ENCODE assay signal across 12 cellular contexts in genomic region chr1:8649027-8649426, GRCh38.
DNase-seq lines count a peak whose midpoint lies in the region; ATAC-seq, FAIRE-seq and TF ChIP-seq lines count a peak whose summit lies in the region.
"Had no signal": no experiment of that assay in that cellular context is flagged by ENCODE, and none has a peak within 500 bp of the region (broad histone marks: within the 10 kb centered on the region; RNA-seq: fewer than 3 reads in every experiment).

No MANE protein-coding gene starts in this region.

- peaks cover 69% of the 10 kb centered on the region for H4K20me1 ChIP-seq in HepG2 (ENCODE audit: insufficient read depth, low read length)

- 93% methylated on average over 1 of the region's 1 CpG for WGBS in HepG2 (ENCODE audit: low lambda C conversion rate)
- 6% methylated on average over 1 of the region's 1 CpG for WGBS in right lobe of liver (ENCODE audit: insufficient coverage, low coverage, low lambda C conversion rate, missing lambda C conversion rate)

- BruUV-seq in HepG2 (replicated peaks; lab: Mats Ljungman, UMichigan), result no TSS peak

- no peak for TF ChIP-seq POLR2A in HepG2 (IDR thresholded peaks at IDR 0.05; ENCODE audit: insufficient read depth in 1 of 2, low read depth in 2 of 2, low read length in 2 of 2)
- no peak for TF ChIP-seq POLR2A in right lobe of liver (IDR thresholded peaks at IDR 0.05)

- peaks cover 60% of the 10 kb centered on the region for H3K4me1 Mint-ChIP-seq in T-helper 2 cell treated with Interferon-gamma antibody and Interleukin-4, amounts not matched to agents 5 μg/mL and 100 μg/mL, for 36 hours (ENCODE audit: low read depth)
- H3K4me1 Mint-ChIP-seq in T-helper 17 cell, result peaks cover 12% of the 10 kb centered on the region
- peaks cover 76% of the 10 kb centered on the region for H3K4me1 Mint-ChIP-seq in activated T-helper 1 cell treated with anti-CD3 and anti-CD28 coated beads, Interleukin-12 subunit alpha, Interleukin-12 subunit beta, Interleukin-2, Interleukin-4 antibody, amounts not matched to agents 30 ng/mL and 10 ng/mL and 1 ng/mL, durations not matched to agents 14 hours and 24 hours and 36 hours (ENCODE audit: low read depth)
- peaks cover 23% of the 10 kb centered on the region for H3K4me1 Mint-ChIP-seq in CD14-positive monocyte

- TF ChIP-seq EP300 in HepG2 (IDR thresholded peaks at IDR 0.05; ENCODE audit: low read depth in 2 of 2, low read length in 2 of 2), result no peak
- TF ChIP-seq EP300 in HepG2 (CRISPR knock-in tag; IDR thresholded peaks at IDR 0.05; ENCODE audit: borderline replicate concordance), result no peak

- H3K27me3 Mint-ChIP-seq in T-helper 2 cell treated with Interferon-gamma antibody and Interleukin-4, amounts not matched to agents 5 μg/mL and 100 μg/mL, for 36 hours (ENCODE audit: low read depth), result no peaks in the 10 kb centered on the region
- H3K27me3 Mint-ChIP-seq in T-helper 17 cell, result no peaks in the 10 kb centered on the region
- no peaks in the 10 kb centered on the region for H3K27me3 Mint-ChIP-seq in activated T-helper 1 cell treated with anti-CD3 and anti-CD28 coated beads, Interleukin-12 subunit alpha, Interleukin-12 subunit beta, Interleukin-2, Interleukin-4 antibody, amounts not matched to agents 30 ng/mL and 10 ng/mL and 1 ng/mL, durations not matched to agents 14 hours and 24 hours and 36 hours (ENCODE audit: insufficient read depth)
- peaks cover 0 to 1% (median 0%) of the 10 kb centered on the region in 3 donors for H3K27me3 Mint-ChIP-seq in CD14-positive monocyte (ENCODE audit: low read depth in 3 of 3)
- H3K27me3 Mint-ChIP-seq: CD4-positive, CD25-positive, alpha-beta regulatory T cell had no signal

- H2AFZ ChIP-seq in HepG2 (ENCODE audit: low read length), result no peak overlapping the region

- H3K27ac Mint-ChIP-seq in T-helper 2 cell treated with Interferon-gamma antibody and Interleukin-4, amounts not matched to agents 5 μg/mL and 100 μg/mL, for 36 hours, result peak overlapping the region; percentile 62
- H3K27ac Mint-ChIP-seq in T-helper 17 cell (no peak overlapping the region), CD14-positive monocyte (no peak overlapping the region)
- H3K27ac Mint-ChIP-seq in activated T-helper 1 cell treated with anti-CD3 and anti-CD28 coated beads, Interleukin-12 subunit alpha, Interleukin-12 subunit beta, Interleukin-2, Interleukin-4 antibody, amounts not matched to agents 30 ng/mL and 10 ng/mL and 1 ng/mL, durations not matched to agents 14 hours and 24 hours and 36 hours, result no peak overlapping the region
- H3K27ac Mint-ChIP-seq: CD4-positive, CD25-positive, alpha-beta regulatory T cell had no signal

- H3K27ac ChIP-seq in HepG2 (ENCODE audit: extremely low read length, insufficient read depth, low read length) (no peak overlapping the region), right lobe of liver (no peak overlapping the region), subcutaneous abdominal adipose tissue (ENCODE audit: low read depth, low read length) (peak overlapping the region; percentile 45)

- H3K4me2 ChIP-seq in HepG2 (ENCODE audit: low read depth, low read length), result no peak overlapping the region

- H3K36me3 Mint-ChIP-seq in T-helper 2 cell treated with Interferon-gamma antibody and Interleukin-4, amounts not matched to agents 5 μg/mL and 100 μg/mL, for 36 hours (ENCODE audit: low read depth), result peaks cover 24% of the 10 kb centered on the region
- no peaks in the 10 kb centered on the region for H3K36me3 Mint-ChIP-seq in T-helper 17 cell (ENCODE audit: low read depth)
- H3K36me3 Mint-ChIP-seq in activated T-helper 1 cell treated with anti-CD3 and anti-CD28 coated beads, Interleukin-12 subunit alpha, Interleukin-12 subunit beta, Interleukin-2, Interleukin-4 antibody, amounts not matched to agents 30 ng/mL and 10 ng/mL and 1 ng/mL, durations not matched to agents 14 hours and 24 hours and 36 hours (ENCODE audit: low read depth), result peaks cover 13% of the 10 kb centered on the region
- H3K36me3 Mint-ChIP-seq in CD14-positive monocyte, result peaks cover 7 to 14% of the 10 kb centered on the region in 2 donors

- no peak overlapping the region for H3K9ac ChIP-seq in HepG2 (ENCODE audit: insufficient read depth, low read depth, low read length)
- H3K9ac ChIP-seq in subcutaneous abdominal adipose tissue (ENCODE audit: low read length in 5 of 5), result no peak overlapping the region

- H3K9me3 Mint-ChIP-seq in T-helper 2 cell treated with Interferon-gamma antibody and Interleukin-4, amounts not matched to agents 5 μg/mL and 100 μg/mL, for 36 hours, result no peaks in the 10 kb centered on the region
- no peaks in the 10 kb centered on the region for H3K9me3 Mint-ChIP-seq in activated T-helper 1 cell treated with anti-CD3 and anti-CD28 coated beads, Interleukin-12 subunit alpha, Interleukin-12 subunit beta, Interleukin-2, Interleukin-4 antibody, amounts not matched to agents 30 ng/mL and 10 ng/mL and 1 ng/mL, durations not matched to agents 14 hours and 24 hours and 36 hours
- H3K9me3 Mint-ChIP-seq in CD14-positive monocyte, result no peaks in the 10 kb centered on the region
- H3K9me3 Mint-ChIP-seq: CD4-positive, CD25-positive, alpha-beta regulatory T cell had no signal

- no peak for TF ChIP-seq RAD21 in HepG2 (CRISPR knock-in tag; IDR thresholded peaks at IDR 0.05)

- intact Hi-C loops in HepG2 (cut with micrococcal nuclease; ENCODE audit: unreplicated experiment), result no loop called here
- intact Hi-C loops in right lobe of liver (cut with DNase I), result no loop called here
- intact Hi-C loops in activated T-helper 1 cell treated with anti-CD3 and anti-CD28 coated beads, Interleukin-12 subunit alpha, Interleukin-12 subunit beta, Interleukin-2, Interleukin-4 antibody, amounts not matched to agents 30 ng/mL and 10 ng/mL and 1 ng/mL, durations not matched to agents 14 hours and 24 hours and 36 hours (cut with micrococcal nuclease), result loop anchor here (1.0 to 5.0 kb wide), 9 partner anchors 17 to 252 kb away; no protein-coding TSS in a partner anchor
- intact Hi-C loops in CD14-positive monocyte (cut with micrococcal nuclease), result no loop called here

- ATAC-seq in HepG2 (no peak), right lobe of liver (no peak), HG03066 (IDR thresholded peaks at IDR 0.05; ENCODE audit: low read depth, unreplicated experiment) (peak; percentile 47), T-helper 17 cell (no peak)
- ATAC-seq: left cardiac atrium had no signal

- TF ChIP-seq CTCF in HepG2 (CRISPR knock-in tag; IDR thresholded peaks at IDR 0.05), result no peak
- TF ChIP-seq CTCF in right lobe of liver (IDR thresholded peaks at IDR 0.05), result no peak
- no peak for TF ChIP-seq CTCF in CD14-positive monocyte (IDR thresholded peaks at IDR 0.05)

- H3K27me3 ChIP-seq in HepG2 (ENCODE audit: control insufficient read depth in 1 of 2, insufficient read depth in 2 of 2, low read length in 2 of 2) (no peaks in the 10 kb centered on the region), right lobe of liver (no peaks in the 10 kb centered on the region), subcutaneous abdominal adipose tissue (ENCODE audit: control insufficient read depth in 5 of 5, insufficient read depth in 4 of 5, low read length in 5 of 5) (no peaks in the 10 kb centered on the region)

- H3K4me1 ChIP-seq in HepG2 (ENCODE audit: insufficient read depth, low read length) (peaks cover 70% of the 10 kb centered on the region), right lobe of liver (peaks cover 0 to 22% (median 11%) of the 10 kb centered on the region in 4 donors), subcutaneous abdominal adipose tissue (ENCODE audit: control insufficient read depth in 5 of 5, insufficient read depth in 5 of 5, low read length in 5 of 5) (peaks cover 0 to 44% (median 8%) of the 10 kb centered on the region in 5 donors)

- in situ Hi-C loops in HepG2 (cut with HindIII; ENCODE audit: extremely low pct_ligation_motif_present, low pct_unique_long_range_greater_than_20kb), result no loop called here

- no peak for FAIRE-seq in HepG2 (lab: Jason Lieb, UNC)
- FAIRE-seq: frontal cortex had no signal

- DNase-seq in HepG2 (ENCODE audit: low spot score) (no peak), right lobe of liver (no peak), T-helper 17 cell (no peak), CD14-positive monocyte (ENCODE audit: low spot score) (no peak)
- no peak for DNase-seq in T-helper 2 cell treated with Interferon-gamma antibody and Interleukin-4, amounts not matched to agents 5 μg/mL and 100 μg/mL, for 36 hours (ENCODE audit: low spot score)
- DNase-seq in activated T-helper 1 cell treated with anti-CD3 and anti-CD28 coated beads, Interleukin-12 subunit alpha, Interleukin-12 subunit beta, Interleukin-2, Interleukin-4 antibody, amounts not matched to agents 30 ng/mL and 10 ng/mL and 1 ng/mL, durations not matched to agents 14 hours and 24 hours and 36 hours (ENCODE audit: low spot score), result no peak
- DNase-seq: left cardiac atrium, SHP77 had no signal

- no peak overlapping the region for H3K4me3 ChIP-seq in HepG2 (replicated peaks in 1 of 3; ENCODE audit: insufficient read depth in 1 of 3, low read depth in 2 of 3, low read length in 3 of 3)
- no peak overlapping the region for H3K4me3 ChIP-seq in right lobe of liver
- no peak overlapping the region for H3K4me3 ChIP-seq in subcutaneous abdominal adipose tissue (ENCODE audit: low read depth in 1 of 5, low read length in 5 of 5)

- peaks cover 94% of the 10 kb centered on the region for H3K79me2 ChIP-seq in HepG2 (ENCODE audit: insufficient read depth, low read length)

- H3K9me3 ChIP-seq in HepG2 (ENCODE audit: low read length) (no peaks in the 10 kb centered on the region), right lobe of liver (no peaks in the 10 kb centered on the region), subcutaneous abdominal adipose tissue (ENCODE audit: control insufficient read depth in 5 of 5, low read length in 5 of 5) (no peaks in the 10 kb centered on the region), T-helper 17 cell (ENCODE audit: control insufficient read depth, low read length, poor library complexity, severe bottlenecking) (no peaks in the 10 kb centered on the region)

- H3K4me3 Mint-ChIP-seq in T-helper 2 cell treated with Interferon-gamma antibody and Interleukin-4, amounts not matched to agents 5 μg/mL and 100 μg/mL, for 36 hours, result peak overlapping the region; percentile 24
- H3K4me3 Mint-ChIP-seq in T-helper 17 cell (no peak overlapping the region), CD14-positive monocyte (no peak overlapping the region)
- H3K4me3 Mint-ChIP-seq in activated T-helper 1 cell treated with anti-CD3 and anti-CD28 coated beads, Interleukin-12 subunit alpha, Interleukin-12 subunit beta, Interleukin-2, Interleukin-4 antibody, amounts not matched to agents 30 ng/mL and 10 ng/mL and 1 ng/mL, durations not matched to agents 14 hours and 24 hours and 36 hours, result no peak overlapping the region

- H3K36me3 ChIP-seq in HepG2 (replicated peaks in 1 of 2; ENCODE audit: control insufficient read depth in 1 of 2, insufficient read depth in 2 of 2, low read length in 2 of 2) (peaks cover 2 to 40% of the 10 kb centered on the region in 2 experiments), right lobe of liver (no peaks in the 10 kb centered on the region), subcutaneous abdominal adipose tissue (ENCODE audit: control insufficient read depth in 5 of 5, insufficient read depth in 5 of 5, low read length in 5 of 5) (no peaks in the 10 kb centered on the region)

- CTCF ChIA-PET in HepG2 (lab: Yijun Ruan, JAX; ENCODE audit: low intra/inter-chr PET ratio, low total read pairs), result no interaction called here

- POLR2A ChIA-PET in HepG2 (lab: Yijun Ruan, JAX), result no interaction called here

TF ChIP-seq in HepG2, 621 proteins besides CTCF, POLR2A, EP300 and RAD21 (continues in another document):
- TF ChIP-seq KAT2B (IDR thresholded peaks at IDR 0.05; ENCODE audit: borderline replicate concordance, low read depth, low read length), result peak; percentile 16; the same call in 1 of the 2 replicates
